In the genomic region with DNA sequence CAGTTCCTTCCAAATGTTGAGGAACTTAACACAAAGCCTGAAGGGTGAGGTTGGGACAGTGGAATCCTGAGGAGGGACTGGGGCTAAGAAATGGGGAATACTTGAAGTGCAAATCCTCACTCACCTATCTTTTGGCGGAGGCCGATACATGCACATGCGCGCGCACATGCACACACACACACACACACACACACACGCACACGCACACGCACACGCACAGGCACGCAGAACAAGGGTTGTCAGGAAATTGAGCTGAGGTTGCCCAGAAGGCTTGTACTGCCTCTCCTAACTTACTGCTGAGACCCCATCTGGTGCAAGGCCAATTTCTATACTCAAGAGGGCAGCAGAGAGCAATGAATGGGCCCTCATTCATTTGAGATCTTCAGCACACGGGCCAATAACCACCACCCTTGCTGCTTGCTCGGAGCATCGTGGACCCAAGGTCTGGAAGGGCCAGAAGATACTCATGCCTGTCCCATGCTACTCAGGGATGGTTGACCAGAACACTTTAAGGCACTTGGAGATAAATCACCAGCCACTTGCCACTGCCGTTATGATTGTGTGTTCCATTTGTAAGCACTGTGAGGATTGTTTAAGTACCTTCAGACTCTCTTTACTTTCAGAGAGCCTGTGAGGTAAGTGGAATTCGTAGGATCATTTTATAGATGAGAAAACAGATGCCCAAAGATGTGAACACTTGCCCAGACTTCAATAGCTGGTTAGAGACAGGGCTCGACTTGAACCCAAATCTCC, we compare ENCODE assay signal across 7 cellular contexts. TPM values are rescaled to one million over a fixed set of nuclear protein-coding genes. Genes with fewer than 3 reads are reported as not detected.
DNase-seq lines count a peak whose midpoint lies in the region; ATAC-seq and TF ChIP-seq lines count a peak whose summit lies in the region.

No MANE protein-coding gene starts in this region.

- peak overlapping the region; percentile 12 for H3K4me3 ChIP-seq in SU-DHL-6 (ENCODE audit: insufficient read depth, low read length, poor library complexity, severe bottlenecking)
- H3K4me3 ChIP-seq in retinal pigment epithelial cell (ENCODE audit: low read length) = no peak overlapping the region

- H3K9me3 ChIP-seq in SU-DHL-6 (ENCODE audit: insufficient read depth, low read length) = no peaks in the 10 kb centered on the region

- no peak overlapping the region for H3K27ac ChIP-seq in SU-DHL-6 (ENCODE audit: low read depth, low read length)

- no peaks in the 10 kb centered on the region for H3K79me2 ChIP-seq in SU-DHL-6 (ENCODE audit: insufficient read depth, low read length)

- no peaks in the 10 kb centered on the region for H4K20me1 ChIP-seq in SU-DHL-6 (ENCODE audit: low read depth, low read length)

- H3K9me2 ChIP-seq in SU-DHL-6 (replicated peaks; ENCODE audit: insufficient read depth, low read length) = no peaks in the 10 kb centered on the region

- in situ Hi-C loops in GM13976 (cut with MboI; ENCODE audit: low sequenced_read_pairs, unreplicated experiment) = no loop called here

- H3K9ac ChIP-seq in SU-DHL-6 (ENCODE audit: low read length) = peak overlapping the region; percentile 37

- ATAC-seq in HG02798 (IDR thresholded peaks at IDR 0.05; ENCODE audit: poor library complexity, unreplicated experiment) = peak; percentile 96
- ATAC-seq in left ventricle myocardium superior = peak; percentile 90

- intact Hi-C loops in left ventricle myocardium superior (cut with micrococcal nuclease) = no loop called here

- peaks cover 5% of the 10 kb centered on the region; the same call in 1 of the 2 replicates for H3F3A ChIP-seq in SU-DHL-6 (ENCODE audit: insufficient read depth)

- H3K4me2 ChIP-seq in SU-DHL-6 (ENCODE audit: low read depth, low read length, poor library complexity, severe bottlenecking) = peak overlapping the region; percentile 47

- TF ChIP-seq CTCF in GM13976 (IDR thresholded peaks at IDR 0.05; ENCODE audit: borderline replicate concordance, control extremely low read depth, extremely low read depth, insufficient read depth, missing control alignments) = peak; percentile 80
- peak; percentile 51 for TF ChIP-seq CTCF in SU-DHL-6 (IDR thresholded peaks at IDR 0.05; ENCODE audit: insufficient read depth, low read length, poor library complexity, severe bottlenecking)
- peak; percentile 89 for TF ChIP-seq CTCF in retinal pigment epithelial cell (conservative IDR thresholded peaks at IDR 0.05; ENCODE audit: low read depth, low read length)

- H3K36me3 ChIP-seq in SU-DHL-6 (ENCODE audit: low read length) = no peaks in the 10 kb centered on the region

- DNase-seq in GM13976 (ENCODE audit: low spot score) (peak; percentile 85), NCI-H1417 treated with DMSO at 0.1 percent for 48 hours (lab: John Stamatoyannopoulos, UW) (peak; percentile 6), left ventricle myocardium superior (peak; percentile 35), retinal pigment epithelial cell (ENCODE audit: low read depth) (no peak)
- DNase-seq in activated naive CD8-positive, alpha-beta T cell treated with anti-CD3 and anti-CD28 coated beads, Interleukin-2, amount 50 U/mL, for 16 hours (ENCODE audit: low read depth, low spot score) = peak; percentile 19

- H2AFZ ChIP-seq in SU-DHL-6 (ENCODE audit: low read depth, low read length, severe bottlenecking) = peak overlapping the region; percentile 55

- no peaks in the 10 kb centered on the region for H3K27me3 ChIP-seq in SU-DHL-6 (ENCODE audit: low read length)

RNA-seq across cellular contexts. Expression of gene BTF3, which starts 21.5 kb away (rescaled TPM):
- 386 TPM for total RNA-seq in left ventricle myocardium superior

RNA-seq across cellular contexts. Expression of gene ANKRA2, which starts 45.7 kb away (rescaled TPM):
- 14.1 TPM for total RNA-seq in left ventricle myocardium superior

RNA-seq across cellular contexts. Expression of gene UTP15, which starts 45.8 kb away (rescaled TPM):
- 11.3 TPM for total RNA-seq in left ventricle myocardium superior
